22 cellular contexts compared by ENCODE assay signal in genomic region chr10:61731638-61732037, GRCh38.
DNase-seq lines count a peak whose midpoint lies in the region; ATAC-seq, FAIRE-seq and TF ChIP-seq lines count a peak whose summit lies in the region.
"Had no signal": no experiment of that assay in that cellular context is flagged by ENCODE, and none has a peak within 500 bp of the region (broad histone marks: within the 10 kb centered on the region; RNA-seq: fewer than 3 reads in every experiment).

No MANE protein-coding gene starts in this region.

- H3K4me1 ChIP-seq in HepG2 (ENCODE audit: insufficient read depth, low read length) (no peaks in the 10 kb centered on the region), right lobe of liver (no peaks in the 10 kb centered on the region), vagina (no peaks in the 10 kb centered on the region), Caco-2 (no peaks in the 10 kb centered on the region)
- H3K4me1 ChIP-seq: A549; BLaER1 treated with 17β-estradiol and CSF1 and Interleukin-3, amounts not matched to agents 10 nM and 100 nM had no signal

- no peak for FAIRE-seq in HepG2 (lab: Jason Lieb, UNC)
- peak; percentile 8 for FAIRE-seq in frontal cortex (lab: Jason Lieb, UNC)
- FAIRE-seq: A549, D721Med, GM12878, GM12892, GM18507 had no signal

- no peak for TF ChIP-seq CTCF in HepG2 (CRISPR knock-in tag; IDR thresholded peaks at IDR 0.05)
- no peak for TF ChIP-seq CTCF in right lobe of liver (IDR thresholded peaks at IDR 0.05)
- TF ChIP-seq CTCF in VCaP (conservative IDR thresholded peaks at IDR 0.05), result no peak
- TF ChIP-seq CTCF in vagina (IDR thresholded peaks at IDR 0.05), result no peak
- no peak for TF ChIP-seq CTCF in Caco-2 (IDR thresholded peaks at IDR 0.05; ENCODE audit: insufficient read depth in 1 of 2, low read depth in 1 of 2, low read length in 1 of 2, severe bottlenecking in 1 of 2, unreplicated experiment in 1 of 2)

- TF ChIP-seq RAD21 in HepG2 (CRISPR knock-in tag; IDR thresholded peaks at IDR 0.05), result no peak

- H3K79me2 ChIP-seq in HepG2 (ENCODE audit: insufficient read depth, low read length), result no peaks in the 10 kb centered on the region

- TF ChIP-seq EP300 in HepG2 (IDR thresholded peaks at IDR 0.05; ENCODE audit: low read depth in 2 of 2, low read length in 2 of 2), result no peak
- no peak for TF ChIP-seq EP300 in HepG2 (CRISPR knock-in tag; IDR thresholded peaks at IDR 0.05; ENCODE audit: borderline replicate concordance)

- H3K4me3 ChIP-seq in HepG2 (replicated peaks in 1 of 3; ENCODE audit: insufficient read depth in 1 of 3, low read depth in 2 of 3, low read length in 3 of 3) (no peak overlapping the region), right lobe of liver (no peak overlapping the region), vagina (no peak overlapping the region), Caco-2 (ENCODE audit: low read depth, low read length) (no peak overlapping the region)
- H3K4me3 ChIP-seq: A549; BLaER1 treated with 17β-estradiol and CSF1 and Interleukin-3, amounts not matched to agents 10 nM and 100 nM; GM12878 had no signal

- ATAC-seq in HepG2 (no peak), right lobe of liver (no peak)
- ATAC-seq: A549; CD8-positive, alpha-beta T cell; GM12878 had no signal

- no peaks in the 10 kb centered on the region for H4K20me1 ChIP-seq in HepG2 (ENCODE audit: insufficient read depth, low read length)
- H4K20me1 ChIP-seq: BLaER1 treated with 17β-estradiol and CSF1 and Interleukin-3, amounts not matched to agents 10 nM and 100 nM had no signal

- H3K27ac ChIP-seq in HepG2 (ENCODE audit: extremely low read length, insufficient read depth, low read length) (no peak overlapping the region), right lobe of liver (no peak overlapping the region), VCaP (peak overlapping the region; percentile 84), vagina (no peak overlapping the region)
- H3K27ac ChIP-seq: A549; BLaER1 treated with 17β-estradiol and CSF1 and Interleukin-3, amounts not matched to agents 10 nM and 100 nM; C4-2B had no signal

- peaks cover 7% of the 10 kb centered on the region for H3K4me1 Mint-ChIP-seq in Caco-2 (ENCODE audit: low read depth, unreplicated experiment)
- H3K4me1 Mint-ChIP-seq: B cell had no signal

- no peak overlapping the region for H3K9ac ChIP-seq in HepG2 (ENCODE audit: insufficient read depth, low read depth, low read length)
- H3K9ac ChIP-seq: BLaER1 treated with 17β-estradiol and CSF1 and Interleukin-3, amounts not matched to agents 10 nM and 100 nM had no signal

- peaks cover 10% of the 10 kb centered on the region for H3K27me3 Mint-ChIP-seq in Caco-2 (ENCODE audit: insufficient read depth, unreplicated experiment)

- H3K36me3 Mint-ChIP-seq in Caco-2 (ENCODE audit: insufficient read depth, unreplicated experiment), result no peaks in the 10 kb centered on the region
- H3K36me3 Mint-ChIP-seq: CD8-positive, alpha-beta T cell had no signal

- BruUV-seq in HepG2 (replicated peaks; lab: Mats Ljungman, UMichigan), result no TSS peak
- BruUV-seq in Caco-2 (replicated peaks; lab: Mats Ljungman, UMichigan), result no TSS peak

- in situ Hi-C loops in HepG2 (cut with HindIII; ENCODE audit: extremely low pct_ligation_motif_present, low pct_unique_long_range_greater_than_20kb) (loop anchor here (10.0 kb wide), 1 partner anchor 917 kb away; no protein-coding TSS in a partner anchor), G401 (cut with HindIII; ENCODE audit: low sequenced_read_pairs) (no loop called here)

- intact Hi-C loops in HepG2 (cut with micrococcal nuclease; ENCODE audit: unreplicated experiment) (loop anchor here (2.0 to 5.0 kb wide), 2 partner anchors 124 to 915 kb away; no protein-coding TSS in a partner anchor), right lobe of liver (cut with DNase I) (no loop called here), vagina (cut with DNase I) (no loop called here), Caco-2 (cut with micrococcal nuclease; ENCODE audit: unreplicated experiment) (loop anchor here (2.0 to 5.0 kb wide), 2 partner anchors 459 to 915 kb away; no protein-coding TSS in a partner anchor)

- CTCF ChIA-PET in HepG2 (lab: Yijun Ruan, JAX; ENCODE audit: low intra/inter-chr PET ratio, low total read pairs), result no interaction called here
- CTCF ChIA-PET in Caco-2 (lab: Charles Lee), result no interaction called here

- H3K27ac Mint-ChIP-seq in Caco-2 (ENCODE audit: unreplicated experiment), result no peak overlapping the region
- H3K27ac Mint-ChIP-seq: B cell; CD4-positive, alpha-beta T cell; CD8-positive, alpha-beta T cell had no signal

- 0% methylated on average over 1 of the region's 1 CpG for WGBS in HepG2 (ENCODE audit: low lambda C conversion rate)
- 23% methylated on average over 1 of the region's 1 CpG for WGBS in right lobe of liver (ENCODE audit: insufficient coverage, low coverage, low lambda C conversion rate, missing lambda C conversion rate)

- H2AFZ ChIP-seq in HepG2 (ENCODE audit: low read length), result no peak overlapping the region

- H3K27me3 ChIP-seq in HepG2 (ENCODE audit: control insufficient read depth in 1 of 2, insufficient read depth in 2 of 2, low read length in 2 of 2) (peaks cover 0 to 1% of the 10 kb centered on the region in 2 experiments; a peak in 1 of 5 replicates), right lobe of liver (no peaks in the 10 kb centered on the region), vagina (no peaks in the 10 kb centered on the region), Caco-2 (replicated peaks; ENCODE audit: control insufficient read depth, insufficient read depth, low read length) (no peaks in the 10 kb centered on the region)
- H3K27me3 ChIP-seq: BLaER1 treated with 17β-estradiol and CSF1 and Interleukin-3, amounts not matched to agents 10 nM and 100 nM had no signal

- H3K36me3 ChIP-seq in HepG2 (replicated peaks in 1 of 2; ENCODE audit: control insufficient read depth in 1 of 2, insufficient read depth in 2 of 2, low read length in 2 of 2) (no peaks in the 10 kb centered on the region), right lobe of liver (no peaks in the 10 kb centered on the region), vagina (no peaks in the 10 kb centered on the region), Caco-2 (ENCODE audit: control insufficient read depth, insufficient read depth, low read length) (no peaks in the 10 kb centered on the region)
- H3K36me3 ChIP-seq: BLaER1 treated with 17β-estradiol and CSF1 and Interleukin-3, amounts not matched to agents 10 nM and 100 nM had no signal

- H3K9me3 ChIP-seq in HepG2 (ENCODE audit: low read length), result no peaks in the 10 kb centered on the region
- H3K9me3 ChIP-seq in right lobe of liver, result no peaks in the 10 kb centered on the region
- no peaks in the 10 kb centered on the region for H3K9me3 ChIP-seq in vagina
- H3K9me3 ChIP-seq in Caco-2, result no peaks in the 10 kb centered on the region
- H3K9me3 ChIP-seq: A549; BLaER1 treated with 17β-estradiol and CSF1 and Interleukin-3, amounts not matched to agents 10 nM and 100 nM had no signal

- DNase-seq in HepG2 (ENCODE audit: low spot score), result no peak
- DNase-seq in right lobe of liver, result no peak
- no peak for DNase-seq in frontal cortex (ENCODE audit: low spot score in 2 of 2)
- no peak for DNase-seq in G401 (ENCODE audit: low spot score)
- DNase-seq in vagina (ENCODE audit: extremely low spot score in 2 of 2), result no peak
- DNase-seq in Caco-2, result no peak
- DNase-seq: AML-193; Calu3; CD4-positive, alpha-beta T cell; CD8-positive, alpha-beta T cell; COR-L47; DMS79 treated with DMSO at 0.1 percent for 48 hours; GDM1 had no signal

- no peak overlapping the region for H3K4me3 Mint-ChIP-seq in Caco-2 (ENCODE audit: unreplicated experiment)
- H3K4me3 Mint-ChIP-seq: B cell; CD4-positive, alpha-beta T cell; CD8-positive, alpha-beta T cell had no signal

- POLR2A ChIA-PET in HepG2 (lab: Yijun Ruan, JAX), result no interaction called here
- POLR2A ChIA-PET in Caco-2 (lab: Charles Lee), result no interaction called here

- TF ChIP-seq POLR2A in HepG2 (IDR thresholded peaks at IDR 0.05; ENCODE audit: insufficient read depth in 1 of 2, low read depth in 2 of 2, low read length in 2 of 2) (no peak), right lobe of liver (IDR thresholded peaks at IDR 0.05) (no peak), vagina (IDR thresholded peaks at IDR 0.05) (no peak)

- no peak overlapping the region for H3K4me2 ChIP-seq in HepG2 (ENCODE audit: low read depth, low read length)
- H3K4me2 ChIP-seq: A549; BLaER1 treated with 17β-estradiol and CSF1 and Interleukin-3, amounts not matched to agents 10 nM and 100 nM had no signal

- peaks cover 7% of the 10 kb centered on the region for H3K9me3 Mint-ChIP-seq in Caco-2 (ENCODE audit: unreplicated experiment)
- H3K9me3 Mint-ChIP-seq: CD4-positive, alpha-beta T cell; CD8-positive, alpha-beta T cell had no signal

TF ChIP-seq in HepG2, 621 proteins besides CTCF, POLR2A, EP300 and RAD21:
- TF ChIP-seq HNRNPK (IDR thresholded peaks at IDR 0.05; ENCODE audit: low read depth, low read length, poor library complexity, severe bottlenecking), result peak; percentile 98
- no peak for TF ChIP-seq RFX1 (IDR thresholded peaks at IDR 0.05)

Comparison
In these comparisons a context has a peak if more than half of its experiments do, and no peak if none do; other contexts are left out.
1. intact Hi-C loops: an anchor here in HepG2 (2.0 to 5.0 kb wide) and Caco-2 (2.0 to 5.0 kb wide); none called in right lobe of liver and vagina.